In the genomic region with DNA sequence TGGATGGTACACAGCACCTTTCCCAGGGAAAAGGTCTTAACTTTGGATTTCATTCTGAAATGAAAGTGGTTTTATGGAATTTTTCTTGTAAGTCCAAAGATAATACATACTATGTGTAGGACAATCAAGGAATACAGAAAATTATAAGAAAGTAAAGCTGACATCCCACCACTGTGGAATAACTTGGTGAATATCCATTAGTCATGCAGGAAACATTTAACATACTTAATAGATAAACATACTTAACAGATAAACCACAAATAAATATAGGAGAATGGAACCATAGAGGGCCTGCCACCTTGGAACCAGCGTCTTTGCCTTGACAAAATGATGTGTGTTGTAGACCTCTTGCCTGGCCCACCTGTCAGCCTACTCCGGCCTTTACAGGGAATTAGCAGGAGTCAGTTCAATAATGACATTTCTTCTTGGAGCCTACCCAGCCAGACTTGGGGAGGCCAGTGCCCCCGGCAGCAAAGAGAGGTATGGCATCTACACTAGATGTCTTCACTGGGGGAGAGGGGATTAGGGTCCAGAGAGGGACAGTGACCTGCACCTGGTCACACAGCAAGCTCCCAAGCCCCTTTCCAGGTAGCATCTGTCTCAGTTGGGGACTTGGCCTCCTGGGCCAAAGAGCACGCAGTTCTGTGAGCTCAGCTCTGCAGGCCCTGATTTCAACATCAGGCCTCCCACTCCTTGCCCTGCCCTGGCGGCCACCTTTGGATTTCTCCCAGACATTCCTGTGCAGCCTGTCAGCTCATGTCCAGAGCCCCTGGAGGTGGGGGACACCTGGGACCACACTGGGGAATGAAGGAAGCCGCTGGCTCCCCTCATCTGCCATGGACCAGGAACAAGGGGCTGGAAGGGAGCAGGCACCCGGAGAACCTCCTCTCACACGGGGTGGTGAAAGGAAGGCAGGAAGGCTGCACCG, we compare ENCODE assay signal across 25 cellular contexts.
DNase-seq lines count a peak whose midpoint lies in the region; ATAC-seq and TF ChIP-seq lines count a peak whose summit lies in the region.
"Had no signal": no experiment of that assay in that cellular context is flagged by ENCODE, and none has a peak within 500 bp of the region (broad histone marks: within the 10 kb centered on the region; RNA-seq: fewer than 3 reads in every experiment).

No MANE protein-coding gene starts in this region.

- H3K4me1 ChIP-seq in left ventricle myocardium inferior (peaks cover 79% of the 10 kb centered on the region), breast epithelium (peaks cover 24 to 30% of the 10 kb centered on the region in 2 donors), mesenchymal stem cell (ENCODE audit: control insufficient read depth, insufficient read depth, low read depth, low read length) (peaks cover 48% of the 10 kb centered on the region), transverse colon (peaks cover 13 to 43% (median 20%) of the 10 kb centered on the region in 4 donors), A673 (ENCODE audit: insufficient read depth, low read length, poor library complexity, severe bottlenecking) (peaks cover 21% of the 10 kb centered on the region)
- H3K4me1 ChIP-seq: ascending aorta, SJCRH30 had no signal

- peak overlapping the region in 1 of 2 experiments; percentile 6 for H3K14ac ChIP-seq in mesenchymal stem cell (ENCODE audit: low read length in 2 of 2)

- TF ChIP-seq EP300 in transverse colon (IDR thresholded peaks at IDR 0.05; ENCODE audit: low read depth): no peak

- peaks cover 30% of the 10 kb centered on the region for H3K79me1 ChIP-seq in mesenchymal stem cell (replicated peaks; ENCODE audit: low read length, poor library complexity, severe bottlenecking)

- peak overlapping the region; percentile 7 for H3K9ac ChIP-seq in mesenchymal stem cell (ENCODE audit: low read length)
- H3K9ac ChIP-seq: neural progenitor cell had no signal

- H2AK5ac ChIP-seq in mesenchymal stem cell (ENCODE audit: low read length, severe bottlenecking): no peak overlapping the region

- WGBS in mesenchymal stem cell: 81% methylated on average over 9 of the region's 9 CpGs
- 83 to 90% methylated on average over 2 to 9 of the region's 9 CpGs for WGBS in transverse colon (ENCODE audit: low coverage in 1 of 2), 2 donors

- H3K27ac ChIP-seq in left ventricle myocardium inferior (replicated peaks) (peak overlapping the region; percentile 97), breast epithelium (peak overlapping the region; percentile 68 to 85), mesenchymal stem cell (ENCODE audit: low read length, poor library complexity, severe bottlenecking) (no peak overlapping the region), transverse colon (peak overlapping the region in 3 of 4 donors; percentile 8 to 91 (median 91)), A673 (ENCODE audit: low read depth, low read length, poor library complexity, severe bottlenecking) (no peak overlapping the region)
- H3K27ac ChIP-seq: ascending aorta, C4-2B, left lung, neural progenitor cell, PC-9, SJCRH30 had no signal

- H3K9me3 ChIP-seq in left ventricle myocardium inferior (replicated peaks) (no peaks in the 10 kb centered on the region), breast epithelium (no peaks in the 10 kb centered on the region), mesenchymal stem cell (ENCODE audit: control insufficient read depth, low read length) (no peaks in the 10 kb centered on the region), transverse colon (no peaks in the 10 kb centered on the region), A673 (ENCODE audit: low read depth, low read length, poor library complexity, severe bottlenecking) (no peaks in the 10 kb centered on the region)
- H3K9me3 ChIP-seq: ascending aorta, left lung, MG63, mucosa of descending colon, SJCRH30 had no signal

- peak overlapping the region; percentile 16 to 83 for H3K18ac ChIP-seq in mesenchymal stem cell (ENCODE audit: low read depth in 1 of 2, low read length in 2 of 2)

- CTCF ChIA-PET in A673 (lab: Charles Lee): no interaction called here

- H3K4ac ChIP-seq in mesenchymal stem cell (ENCODE audit: low read depth in 1 of 2, low read length in 2 of 2): no peak overlapping the region

- H3K36me3 ChIP-seq in left ventricle myocardium inferior: peaks cover 16% of the 10 kb centered on the region
- no peaks in the 10 kb centered on the region for H3K36me3 ChIP-seq in breast epithelium
- peaks cover 68 to 87% of the 10 kb centered on the region in 2 experiments for H3K36me3 ChIP-seq in mesenchymal stem cell (ENCODE audit: control insufficient read depth in 1 of 2, insufficient read depth in 2 of 2, low read depth in 1 of 2, low read length in 2 of 2)
- no peaks in the 10 kb centered on the region for H3K36me3 ChIP-seq in transverse colon
- H3K36me3 ChIP-seq in A673 (ENCODE audit: insufficient read depth, low read length, poor library complexity, severe bottlenecking): no peaks in the 10 kb centered on the region
- H3K36me3 ChIP-seq: neural progenitor cell, SJCRH30 had no signal

- H3K4me3 ChIP-seq in left ventricle myocardium inferior (no peak overlapping the region), breast epithelium (no peak overlapping the region), mesenchymal stem cell (ENCODE audit: insufficient read depth in 1 of 2, low read depth in 1 of 2, low read length in 2 of 2) (no peak overlapping the region), transverse colon (no peak overlapping the region), A673 (ENCODE audit: low read depth, low read length, poor library complexity, severe bottlenecking) (no peak overlapping the region)
- H3K4me3 ChIP-seq: ascending aorta, GM12878, left lung, MG63, mucosa of descending colon, neural progenitor cell, PC-9, SJCRH30 had no signal

- no peak overlapping the region for H2BK120ac ChIP-seq in mesenchymal stem cell (ENCODE audit: low read depth, low read length)

- no peak for ATAC-seq in left ventricle myocardium superior
- ATAC-seq: activated CD8-positive, alpha-beta T cell treated with anti-CD3 and anti-CD28 coated beads for 36 hours; effector memory CD8-positive, alpha-beta T cell; GM12878; left lung; mucosa of descending colon had no signal

- H3K23ac ChIP-seq in mesenchymal stem cell (ENCODE audit: low read length in 2 of 2): no peak overlapping the region

- no peak overlapping the region for H2AFZ ChIP-seq in mesenchymal stem cell (ENCODE audit: low read depth, low read length)
- H2AFZ ChIP-seq: neural progenitor cell, PC-9 had no signal

- H4K91ac ChIP-seq in mesenchymal stem cell (ENCODE audit: low read length): no peak overlapping the region

- no TSS peak for BruUV-seq in A673 (replicated peaks; lab: Mats Ljungman, UMichigan)

- no peak for DNase-seq in left ventricle myocardium inferior
- no peak for DNase-seq in left ventricle myocardium superior
- DNase-seq in breast epithelium (ENCODE audit: low spot score in 2 of 2): peak in 1 of 2 donors; percentile 73
- peak; percentile 54 for DNase-seq in mesenchymal stem cell
- no peak for DNase-seq in transverse colon
- no peak for DNase-seq in A673 (ENCODE audit: low spot score)
- DNase-seq in DMS114 treated with DMSO at 0.1 percent for 48 hours (lab: John Stamatoyannopoulos, UW; ENCODE audit: unreplicated experiment): no peak
- DNase-seq in amygdala (lab: John Stamatoyannopoulos, UW): no peak
- DNase-seq: activated B cell treated with CpG ODN at 0.5 μM for 24 hours; activated CD8-positive, alpha-beta T cell treated with anti-CD3 and anti-CD28 coated beads for 36 hours; activated naive CD4-positive, alpha-beta T cell treated with anti-CD3 and anti-CD28 coated beads, Interleukin-2, amount 10 ng/mL, durations not matched to agents 7 days and 5 days; effector memory CD8-positive, alpha-beta T cell; GF-D8; glutamatergic neuron; left lung; MG63; mucosa of descending colon; NCI-H146; NCI-H82; PC-9; SJCRH30 had no signal

- no peak for TF ChIP-seq POLR2A in breast epithelium (IDR thresholded peaks at IDR 0.05)
- no peak for TF ChIP-seq POLR2A in transverse colon (IDR thresholded peaks at IDR 0.05)

- H3K27me3 ChIP-seq in left ventricle myocardium inferior (ENCODE audit: low read depth) (no peaks in the 10 kb centered on the region), breast epithelium (no peaks in the 10 kb centered on the region), mesenchymal stem cell (ENCODE audit: control insufficient read depth in 1 of 2, insufficient read depth in 1 of 2, low read length in 2 of 2) (no peaks in the 10 kb centered on the region), transverse colon (no peaks in the 10 kb centered on the region), A673 (replicated peaks; ENCODE audit: insufficient read depth, low read depth, low read length, poor library complexity) (no peaks in the 10 kb centered on the region)
- H3K27me3 ChIP-seq: ascending aorta, left lung, MG63, SJCRH30 had no signal

- TF ChIP-seq CTCF in left ventricle myocardium inferior (IDR thresholded peaks at IDR 0.05; ENCODE audit: borderline replicate concordance) (no peak), breast epithelium (IDR thresholded peaks at IDR 0.05) (no peak), transverse colon (IDR thresholded peaks at IDR 0.05) (no peak), A673 (conservative IDR thresholded peaks at IDR 0.05; ENCODE audit: low read depth, low read length) (no peak)

- no peak overlapping the region for H4K8ac ChIP-seq in mesenchymal stem cell (ENCODE audit: low read length)

- H2BK15ac ChIP-seq in mesenchymal stem cell (ENCODE audit: low read depth, poor library complexity, severe bottlenecking): no peak overlapping the region

- peak overlapping the region in 1 of 2 experiments; percentile 78 for H2BK12ac ChIP-seq in mesenchymal stem cell (ENCODE audit: low read length in 2 of 2)

- in situ Hi-C loops in transverse colon (cut with MboI; ENCODE audit: low pct_ligation_motif_present in 1 of 4, low pct_unique_long_range_greater_than_20kb in 1 of 4, low sequenced_read_pairs in 3 of 4): no loop called here

- no peak overlapping the region for H3K4me2 ChIP-seq in mesenchymal stem cell (ENCODE audit: low read length, poor library complexity, severe bottlenecking)
- H3K4me2 ChIP-seq: neural progenitor cell, PC-9 had no signal

- POLR2A ChIA-PET in A673 (lab: Charles Lee; ENCODE audit: low non-redundant PET): no interaction called here

- no peak overlapping the region for H2BK5ac ChIP-seq in mesenchymal stem cell (ENCODE audit: low read depth, low read length, poor library complexity, severe bottlenecking)

- intact Hi-C loops in left ventricle myocardium inferior (cut with micrococcal nuclease) (no loop called here), left ventricle myocardium superior (cut with micrococcal nuclease) (no loop called here), breast epithelium (cut with DNase I; ENCODE audit: low total_unique reads) (no loop called here), transverse colon (cut with DNase I; ENCODE audit: low total_unique reads) (no loop called here), A673 (cut with micrococcal nuclease; ENCODE audit: unreplicated experiment) (no loop called here)

Comparison
In these comparisons a context has a peak if more than half of its experiments do, and no peak if none do; other contexts are left out.
1. H3K27ac ChIP-seq: peak in left ventricle myocardium inferior (single experiment), breast epithelium (2 of 2) and transverse colon (3 of 4); none in mesenchymal stem cell (single experiment) and A673 (single experiment).